ENCODE assay signal across 26 cellular contexts in the genomic region with DNA sequence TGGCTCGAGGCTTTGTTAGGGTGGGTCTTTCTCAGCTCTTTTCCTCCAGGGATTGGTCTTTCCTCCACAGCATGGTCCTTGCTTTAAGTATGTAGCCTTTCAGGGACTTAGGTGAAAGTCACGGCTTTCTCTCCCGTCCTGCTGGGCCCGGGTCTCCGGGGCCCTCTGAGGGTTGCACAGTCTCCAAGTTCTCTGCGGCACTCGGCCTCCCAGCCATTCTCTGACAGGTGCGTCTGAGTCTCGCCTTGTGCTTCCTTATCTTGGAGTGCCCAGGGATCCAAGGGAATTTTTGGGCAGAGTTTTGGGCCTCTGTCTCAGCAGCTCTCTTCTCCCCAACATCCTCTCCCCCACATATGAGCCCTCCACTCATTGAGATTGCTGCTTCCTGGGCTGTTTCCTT. TPM values are rescaled to one million over a fixed set of nuclear protein-coding genes. Genes with fewer than 3 reads are reported as not detected.
"Had no signal": no experiment of that assay in that cellular context is flagged by ENCODE, and none has a peak within 500 bp of the region (broad histone marks: within the 10 kb centered on the region; RNA-seq: fewer than 3 reads in every experiment).

No MANE protein-coding gene starts in this region.

- H3K9me3 ChIP-seq: ascending aorta, Peyer's patch, SJSA1 had no signal

- H3K4me3 Mint-ChIP-seq: activated B cell treated with CpG ODN at 0.5 μM for 24 hours; activated CD4-positive, alpha-beta T cell treated with anti-CD3 and anti-CD28 coated beads, Interleukin-2, amount 10 ng/mL, durations not matched to agents 24 days and 14 days; activated CD8-positive, alpha-beta memory T cell treated with anti-CD3 and anti-CD28 coated beads, Interleukin-2, amount 10 ng/mL, durations not matched to agents 7 days and 5 days; activated naive CD4-positive, alpha-beta T cell treated with anti-CD3 and anti-CD28 coated beads for 36 hours; activated T-cell treated with anti-CD3 and anti-CD28 coated beads, Interleukin-2, amount 50 U/mL, for 24 hours; activated T-helper 1 cell treated with anti-CD3 and anti-CD28 coated beads, Interleukin-12 subunit alpha, Interleukin-12 subunit beta, Interleukin-2, Interleukin-4 antibody, amounts not matched to agents 30 ng/mL and 10 ng/mL and 1 ng/mL, durations not matched to agents 14 hours and 24 hours and 36 hours; brain; T-helper 1 cell treated with Interleukin-12 subunit alpha and Interleukin-12 subunit beta and Interleukin-4 antibody, amounts not matched to agents 30 μg/mL and 1 μg/mL, for 36 hours had no signal

- H3K27me3 ChIP-seq: ascending aorta, Peyer's patch, SJSA1 had no signal

- ATAC-seq: activated CD8-positive, alpha-beta memory T cell treated with anti-CD3 and anti-CD28 coated beads, Interleukin-2, amount 10 ng/mL, durations not matched to agents 7 days and 5 days had no signal

- H3K4me1 Mint-ChIP-seq: activated CD8-positive, alpha-beta memory T cell treated with anti-CD3 and anti-CD28 coated beads, Interleukin-2, amount 10 ng/mL, durations not matched to agents 7 days and 5 days had no signal

- H3K27me3 Mint-ChIP-seq: activated B cell treated with CpG ODN at 0.5 μM for 24 hours; activated CD4-positive, alpha-beta T cell treated with anti-CD3 and anti-CD28 coated beads, Interleukin-2, amount 10 ng/mL, durations not matched to agents 24 days and 14 days; activated CD8-positive, alpha-beta memory T cell treated with anti-CD3 and anti-CD28 coated beads, Interleukin-2, amount 10 ng/mL, durations not matched to agents 7 days and 5 days; activated T-cell treated with anti-CD3 and anti-CD28 coated beads, Interleukin-2, amount 50 U/mL, for 24 hours had no signal

- H3K27ac ChIP-seq: ascending aorta, Peyer's patch, RWPE1, SJSA1 had no signal

- DNase-seq: activated B cell treated with CpG ODN at 0.5 μM for 24 hours; activated CD4-positive, alpha-beta T cell treated with anti-CD3 and anti-CD28 coated beads for 1 hour; activated CD4-positive, alpha-beta T cell treated with anti-CD3 and anti-CD28 coated beads, Interleukin-2, amount 10 ng/mL, durations not matched to agents 24 days and 14 days; activated CD4-positive, alpha-beta T cell treated with anti-CD3 and anti-CD28 coated beads, Interleukin-2, amount 50 U/mL, for 48 hours; activated CD8-positive, alpha-beta memory T cell treated with anti-CD3 and anti-CD28 coated beads, Interleukin-2, amount 10 ng/mL, durations not matched to agents 7 days and 5 days; activated gamma-delta T cell; activated naive CD4-positive, alpha-beta T cell treated with anti-CD3 and anti-CD28 coated beads for 36 hours; activated T-cell treated with anti-CD3 and anti-CD28 coated beads, Interleukin-2, amount 50 U/mL, for 24 hours; amniotic stem cell; IMR-90; Kasumi-1; KBM-7; NCI-H1048; NCI-H146; NCI-H187 treated with DMSO at 0.1 percent for 48 hours; NCI-H2081 treated with DMSO at 0.1 percent for 48 hours; NCI-H446; NCI-H524; Peyer's patch; SHP77 had no signal

- H3K27ac Mint-ChIP-seq: activated B cell treated with CpG ODN at 0.5 μM for 24 hours; activated CD4-positive, alpha-beta T cell treated with anti-CD3 and anti-CD28 coated beads, Interleukin-2, amount 10 ng/mL, durations not matched to agents 24 days and 14 days; activated CD8-positive, alpha-beta memory T cell treated with anti-CD3 and anti-CD28 coated beads, Interleukin-2, amount 10 ng/mL, durations not matched to agents 7 days and 5 days; activated naive CD4-positive, alpha-beta T cell treated with anti-CD3 and anti-CD28 coated beads for 36 hours; activated T-cell treated with anti-CD3 and anti-CD28 coated beads, Interleukin-2, amount 50 U/mL, for 24 hours; activated T-helper 1 cell treated with anti-CD3 and anti-CD28 coated beads, Interleukin-12 subunit alpha, Interleukin-12 subunit beta, Interleukin-2, Interleukin-4 antibody, amounts not matched to agents 30 ng/mL and 10 ng/mL and 1 ng/mL, durations not matched to agents 14 hours and 24 hours and 36 hours; T-helper 1 cell treated with Interleukin-12 subunit alpha and Interleukin-12 subunit beta and Interleukin-4 antibody, amounts not matched to agents 30 μg/mL and 1 μg/mL, for 36 hours had no signal

- H3K4me1 ChIP-seq: ascending aorta, Peyer's patch had no signal

- H3K9me3 Mint-ChIP-seq: activated CD4-positive, alpha-beta T cell treated with anti-CD3 and anti-CD28 coated beads, Interleukin-2, amount 10 ng/mL, durations not matched to agents 24 days and 14 days had no signal

- H3K4me3 ChIP-seq: ascending aorta, Peyer's patch, SJSA1 had no signal

RNA-seq across cellular contexts. Expression of gene ZNF750, which starts 36.6 kb away (rescaled TPM):
- total RNA-seq: activated B cell treated with CpG ODN at 0.5 μM for 24 hours; activated CD4-positive, alpha-beta T cell treated with anti-CD3 and anti-CD28 coated beads, Interleukin-2, amount 10 ng/mL, durations not matched to agents 24 days and 14 days; activated CD8-positive, alpha-beta memory T cell treated with anti-CD3 and anti-CD28 coated beads, Interleukin-2, amount 10 ng/mL, durations not matched to agents 7 days and 5 days; activated naive CD4-positive, alpha-beta T cell treated with anti-CD3 and anti-CD28 coated beads for 36 hours; activated T-helper 1 cell treated with anti-CD3 and anti-CD28 coated beads, Interleukin-12 subunit alpha, Interleukin-12 subunit beta, Interleukin-2, Interleukin-4 antibody, amounts not matched to agents 30 ng/mL and 10 ng/mL and 1 ng/mL, durations not matched to agents 14 hours and 24 hours and 36 hours; ascending aorta; IMR-90; Peyer's patch; SJSA1 had no signal
- polyA plus RNA-seq: IMR-90 had no signal
